In genomic region chr11:94546886-94547285, GRCh38 we compare ENCODE assay signal across 9 cellular contexts. TPM values are rescaled to one million over a fixed set of nuclear protein-coding genes. Genes with fewer than 3 reads are reported as not detected.
DNase-seq lines count a peak whose midpoint lies in the region; ATAC-seq and TF ChIP-seq lines count a peak whose summit lies in the region.
"Had no signal": no experiment of that assay in that cellular context is flagged by ENCODE, and none has a peak within 500 bp of the region (broad histone marks: within the 10 kb centered on the region; RNA-seq: fewer than 3 reads in every experiment).

No MANE protein-coding gene starts in this region.

- H3K9me3 ChIP-seq in OCI-LY7 (ENCODE audit: low read length) = no peaks in the 10 kb centered on the region
- no peaks in the 10 kb centered on the region for H3K9me3 ChIP-seq in duodenal mucosa (ENCODE audit: control insufficient read depth in 1 of 2, low read length in 2 of 2)

- POLR2A ChIA-PET in OCI-LY7 (lab: Charles Lee) = interaction anchor here (0.5 to 0.8 kb wide), 3 partner anchors 53 to 648 kb away, joined by 3 to 5 read pairs (median 4); no protein-coding TSS in a partner anchor

- no peak for TF ChIP-seq CTCF in OCI-LY7 (conservative IDR thresholded peaks at IDR 0.05; ENCODE audit: low read length)

- no peaks in the 10 kb centered on the region for H3K9me2 ChIP-seq in OCI-LY7 (ENCODE audit: insufficient read depth, low read length)

- H3K4me1 ChIP-seq in OCI-LY7 (ENCODE audit: insufficient read depth, low read length, poor library complexity, severe bottlenecking) (peaks cover 11% of the 10 kb centered on the region), duodenal mucosa (ENCODE audit: control insufficient read depth in 1 of 2, insufficient read depth in 2 of 2, low read length in 2 of 2) (peaks cover 27 to 34% of the 10 kb centered on the region in 2 donors)

- peak overlapping the region; percentile 15 for H3K4me2 ChIP-seq in OCI-LY7 (ENCODE audit: low read length)

- H4K20me1 ChIP-seq in OCI-LY7 (ENCODE audit: insufficient read depth, low read length) = no peaks in the 10 kb centered on the region

- no peak for ATAC-seq in HG03565 (IDR thresholded peaks at IDR 0.05; ENCODE audit: unreplicated experiment)
- no peak for ATAC-seq in GM18909 (IDR thresholded peaks at IDR 0.05; ENCODE audit: poor library complexity, unreplicated experiment)

- DNase-seq in NOMO-1 (lab: John Stamatoyannopoulos, UW; ENCODE audit: unreplicated experiment in 2 of 2) (peak; percentile 26 to 53), NOMO-1 treated with dmso at 0.1 percent for 144 hours (lab: John Stamatoyannopoulos, UW; ENCODE audit: unreplicated experiment) (no peak), OCI-LY7 (ENCODE audit: low spot score) (no peak), skeletal muscle cell (ENCODE audit: low read depth) (no peak), epidermal melanocyte (ENCODE audit: insufficient read length, low spot score) (no peak)
- DNase-seq: kidney glomerular epithelial cell had no signal

- H3K36me3 ChIP-seq in OCI-LY7 (ENCODE audit: insufficient read depth, low read length) (no peaks in the 10 kb centered on the region), duodenal mucosa (ENCODE audit: control insufficient read depth in 1 of 2, insufficient read depth in 2 of 2, low read length in 2 of 2) (peaks cover 0 to 4% of the 10 kb centered on the region in 2 donors)

- no peak overlapping the region for H3K27ac ChIP-seq in OCI-LY7 (ENCODE audit: low read depth, low read length, poor library complexity, severe bottlenecking)
- no peak overlapping the region for H3K27ac ChIP-seq in duodenal mucosa (ENCODE audit: low read depth, low read length)

- intact Hi-C loops in OCI-LY7 (cut with micrococcal nuclease; ENCODE audit: unreplicated experiment) = no loop called here

- no TSS peak for BruUV-seq in OCI-LY7 (replicated peaks; lab: Mats Ljungman, UMichigan)

- peak overlapping the region; percentile 69 to 84 for H3K9ac ChIP-seq in duodenal mucosa (ENCODE audit: low read depth in 1 of 2, low read length in 2 of 2)

- no peaks in the 10 kb centered on the region for H3K79me2 ChIP-seq in OCI-LY7 (ENCODE audit: insufficient read depth, low read depth, low read length)

- H3K4me3 ChIP-seq in OCI-LY7 (ENCODE audit: low read depth, low read length, poor library complexity, severe bottlenecking) (no peak overlapping the region), duodenal mucosa (ENCODE audit: low read depth in 1 of 2, low read length in 2 of 2) (peak overlapping the region; percentile 71), skeletal muscle cell (ENCODE audit: low read depth, low read length) (peak overlapping the region; percentile 59)

- H2AFZ ChIP-seq in OCI-LY7 (ENCODE audit: low read length) = no peak overlapping the region

- CTCF ChIA-PET in OCI-LY7 (lab: Charles Lee; ENCODE audit: unreplicated experiment) = no interaction called here

- no peaks in the 10 kb centered on the region for H3K27me3 ChIP-seq in duodenal mucosa (ENCODE audit: control insufficient read depth in 1 of 2, insufficient read depth in 2 of 2, low read length in 2 of 2)

RNA-seq across cellular contexts. Expression of gene FUT4, which starts 3.2 kb away (rescaled TPM):
- 1.5 and 1.7 TPM in 2 replicates for total RNA-seq in OCI-LY7 (2014; rRNA removed; shearing (Covaris generic))
- total RNA-seq in OCI-LY7 (2022) = 1.2 and 1.7 TPM in 2 replicates

RNA-seq across cellular contexts. Expression of gene PIWIL4, which starts 20.3 kb away (rescaled TPM):
- 0.22 TPM in 1 of 2 replicates, not detected in the other for total RNA-seq in OCI-LY7 (2014; rRNA removed; shearing (Covaris generic))
- 0.15 TPM in 1 of 2 replicates, not detected in the other for total RNA-seq in OCI-LY7 (2022)

RNA-seq across cellular contexts. Expression of gene C11orf97, which starts 34.6 kb away (rescaled TPM):
- not detected in 2 replicates for total RNA-seq in OCI-LY7 (2014; rRNA removed; shearing (Covaris generic))
- not detected in 2 replicates for total RNA-seq in OCI-LY7 (2022)

RNA-seq across cellular contexts. Expression of gene ANKRD49, which starts 53.1 kb away (rescaled TPM):
- total RNA-seq in OCI-LY7 (2014; rRNA removed; shearing (Covaris generic)) = 26.1 and 29.2 TPM in 2 replicates
- 26.8 and 28.8 TPM in 2 replicates for total RNA-seq in OCI-LY7 (2022)

RNA-seq across cellular contexts. Expression of gene MRE11, which starts 53.2 kb away (rescaled TPM):
- 42.6 and 44.4 TPM in 2 replicates for total RNA-seq in OCI-LY7 (2014; rRNA removed; shearing (Covaris generic))
- total RNA-seq in OCI-LY7 (2022) = 62.1 and 64.8 TPM in 2 replicates

Comparison
In these comparisons a context has a peak if more than half of its experiments do, and no peak if none do; other contexts are left out.
1. DNase-seq: peak in NOMO-1 (2 of 2); none in NOMO-1 treated with dmso at 0.1 percent for 144 hours (single experiment), OCI-LY7 (single experiment), skeletal muscle cell (single experiment) and epidermal melanocyte (single experiment).